In the genomic region with DNA sequence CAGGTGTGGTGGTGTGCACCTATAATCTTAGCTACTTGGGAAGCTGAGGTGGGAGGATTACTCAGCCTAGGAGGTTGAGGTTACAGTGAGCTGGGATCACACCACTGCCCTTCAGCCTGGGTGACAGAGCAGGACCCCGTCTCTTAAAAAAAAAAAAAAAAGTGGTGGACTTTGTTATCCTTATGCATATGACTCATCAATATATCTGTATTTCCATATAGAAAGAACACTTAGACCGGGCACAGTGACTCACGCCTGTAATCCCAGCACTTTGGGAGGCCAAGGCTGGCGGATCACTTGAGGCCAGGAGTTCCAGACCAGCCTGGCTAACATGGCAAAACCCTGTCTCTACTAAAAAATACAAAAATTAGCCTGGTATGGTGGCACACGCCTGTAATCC, we compare ENCODE assay signal across 14 cellular contexts. TPM values are rescaled to one million over a fixed set of nuclear protein-coding genes. Genes with fewer than 3 reads are reported as not detected.
DNase-seq lines count a peak whose midpoint lies in the region; ATAC-seq and TF ChIP-seq lines count a peak whose summit lies in the region.
"Not testable (repeated sequence)": the region's sequence is repeated elsewhere in the genome, so short reads cannot be mapped to it uniquely, and the experiment has no call there.
"Had no signal": no experiment of that assay in that cellular context is flagged by ENCODE, and none has a peak within 500 bp of the region (broad histone marks: within the 10 kb centered on the region; RNA-seq: fewer than 3 reads in every experiment).

No MANE protein-coding gene starts in this region.

- TF ChIP-seq CTCF in DOHH2 (IDR thresholded peaks at IDR 0.05; ENCODE audit: low read depth, low read length, poor library complexity, severe bottlenecking); Panc1 (IDR thresholded peaks at IDR 0.05); ascending aorta (IDR thresholded peaks at IDR 0.05); left ventricle myocardium inferior (IDR thresholded peaks at IDR 0.05; ENCODE audit: borderline replicate concordance): not testable (repeated sequence)

- POLR2A ChIA-PET in Panc1 (lab: Charles Lee): interaction anchor here (0.6 kb wide), 1 partner anchor 13 kb away, joined by 5 read pairs; no protein-coding TSS in a partner anchor
- POLR2A ChIA-PET in naive thymus-derived CD8-positive, alpha-beta T cell (lab: Charles Lee): interaction anchor here (1.4 to 4.9 kb wide), 4 partner anchors 10 to 14 kb away, joined by 5 to 49 read pairs (median 39); a partner anchor contains a TSS

- H3K36me3 ChIP-seq in DOHH2 (ENCODE audit: control insufficient read depth, low read length); Panc1 (ENCODE audit: control insufficient read depth, insufficient read depth, low read length); ascending aorta; left ventricle myocardium inferior: not testable (repeated sequence)

- H3K4me3 Mint-ChIP-seq in activated T-cell treated with anti-CD3 and anti-CD28 coated beads, Interleukin-2, amount 50 U/mL, for 24 hours: peak overlapping the region; percentile 56
- H3K4me3 Mint-ChIP-seq in naive thymus-derived CD8-positive, alpha-beta T cell: peak overlapping the region in 8 of 10 donors; percentile 44 to 90 (median 70)
- H3K4me3 Mint-ChIP-seq in stimulated activated naive CD8-positive, alpha-beta T cell treated with anti-CD3 and anti-CD28 coated beads, Interleukin-15, Interleukin-2, amounts not matched to agents 100 ng/mL and 50 ng/mL, for 24 hours: peak overlapping the region; percentile 63

- CTCF ChIA-PET in Panc1 (lab: Charles Lee): not testable (repeated sequence)

- H3K79me2 ChIP-seq in DOHH2 (ENCODE audit: control insufficient read depth, low read length): not testable (repeated sequence)

- not testable (repeated sequence) for ATAC-seq in Panc1; naive thymus-derived CD8-positive, alpha-beta T cell

- H3K27me3 Mint-ChIP-seq in activated T-cell treated with anti-CD3 and anti-CD28 coated beads, Interleukin-2, amount 50 U/mL, for 24 hours; naive thymus-derived CD8-positive, alpha-beta T cell; stimulated activated naive CD8-positive, alpha-beta T cell treated with anti-CD3 and anti-CD28 coated beads, Interleukin-15, Interleukin-2, amounts not matched to agents 100 ng/mL and 50 ng/mL, for 24 hours: not testable (repeated sequence)

- H3K4me1 ChIP-seq in DOHH2 (ENCODE audit: control insufficient read depth, low read length): peaks cover 57% of the 10 kb centered on the region
- peaks cover 13% of the 10 kb centered on the region for H3K4me1 ChIP-seq in Panc1 (ENCODE audit: control insufficient read depth, insufficient read depth, low read length)
- H3K4me1 ChIP-seq in ascending aorta: peaks cover 0 to 12% of the 10 kb centered on the region in 2 donors
- peaks cover 21% of the 10 kb centered on the region for H3K4me1 ChIP-seq in left ventricle myocardium inferior

- H3K9me3 Mint-ChIP-seq in activated T-cell treated with anti-CD3 and anti-CD28 coated beads, Interleukin-2, amount 50 U/mL, for 24 hours; naive thymus-derived CD8-positive, alpha-beta T cell; stimulated activated naive CD8-positive, alpha-beta T cell treated with anti-CD3 and anti-CD28 coated beads, Interleukin-15, Interleukin-2, amounts not matched to agents 100 ng/mL and 50 ng/mL, for 24 hours: not testable (repeated sequence)

- H4K20me1 ChIP-seq in DOHH2 (ENCODE audit: control insufficient read depth, insufficient read depth, low read depth, low read length): not testable (repeated sequence)

- H3K9me3 ChIP-seq in DOHH2 (ENCODE audit: control insufficient read depth, insufficient read depth, low read length); Panc1 (ENCODE audit: control insufficient read depth, insufficient read depth, low read depth, low read length); ascending aorta; left ventricle myocardium inferior (replicated peaks): not testable (repeated sequence)

- peak overlapping the region; percentile 36 for H3K27ac Mint-ChIP-seq in activated T-cell treated with anti-CD3 and anti-CD28 coated beads, Interleukin-2, amount 50 U/mL, for 24 hours
- H3K27ac Mint-ChIP-seq in naive thymus-derived CD8-positive, alpha-beta T cell: peak overlapping the region in 9 of 10 donors; percentile 41 to 98 (median 91)
- H3K27ac Mint-ChIP-seq in stimulated activated naive CD8-positive, alpha-beta T cell treated with anti-CD3 and anti-CD28 coated beads, Interleukin-15, Interleukin-2, amounts not matched to agents 100 ng/mL and 50 ng/mL, for 24 hours: peak overlapping the region; percentile 75

- not testable (repeated sequence) for DNase-seq in Panc1 (ENCODE audit: low read depth, low spot score); activated T-cell treated with anti-CD3 and anti-CD28 coated beads, Interleukin-2, amount 50 U/mL, for 24 hours; ascending aorta (ENCODE audit: low spot score in 2 of 2); left ventricle myocardium inferior; naive thymus-derived CD8-positive, alpha-beta T cell

- TSS peak; percentile 93 for BruUV-seq in Panc1 (replicated peaks; lab: Mats Ljungman, UMichigan)

- in situ Hi-C loops in Panc1 (cut with HindIII; ENCODE audit: low pct_unique_long_range_greater_than_20kb, low sequenced_read_pairs): not testable (repeated sequence)

- H3K4me3 ChIP-seq in DOHH2 (ENCODE audit: low read length); Panc1 (ENCODE audit: low read depth in 2 of 2, low read length in 2 of 2); ascending aorta; left ventricle myocardium inferior: not testable (repeated sequence)

- H3K4me1 Mint-ChIP-seq in activated T-cell treated with anti-CD3 and anti-CD28 coated beads, Interleukin-2, amount 50 U/mL, for 24 hours (ENCODE audit: low read depth): peaks cover 49% of the 10 kb centered on the region
- peaks cover 14 to 52% (median 38%) of the 10 kb centered on the region in 4 donors for H3K4me1 Mint-ChIP-seq in naive thymus-derived CD8-positive, alpha-beta T cell
- H3K4me1 Mint-ChIP-seq in stimulated activated naive CD8-positive, alpha-beta T cell treated with anti-CD3 and anti-CD28 coated beads, Interleukin-15, Interleukin-2, amounts not matched to agents 100 ng/mL and 50 ng/mL, for 24 hours (ENCODE audit: low read depth): peaks cover 57% of the 10 kb centered on the region

- not testable (repeated sequence) for H3K27me3 ChIP-seq in DOHH2 (ENCODE audit: control insufficient read depth, low read length); Panc1 (ENCODE audit: control insufficient read depth, insufficient read depth, low read length); ascending aorta; left ventricle myocardium inferior (ENCODE audit: low read depth)

- intact Hi-C loops in Panc1 (cut with micrococcal nuclease; ENCODE audit: unreplicated experiment); left ventricle myocardium inferior (cut with micrococcal nuclease): not testable (repeated sequence)
- intact Hi-C loops in ascending aorta (cut with DNase I): loop anchor here (2.0 kb wide), 1 partner anchor 25 kb away; no protein-coding TSS in a partner anchor

- H3K36me3 Mint-ChIP-seq in activated T-cell treated with anti-CD3 and anti-CD28 coated beads, Interleukin-2, amount 50 U/mL, for 24 hours (ENCODE audit: low read depth); naive thymus-derived CD8-positive, alpha-beta T cell; stimulated activated naive CD8-positive, alpha-beta T cell treated with anti-CD3 and anti-CD28 coated beads, Interleukin-15, Interleukin-2, amounts not matched to agents 100 ng/mL and 50 ng/mL, for 24 hours (ENCODE audit: low read depth): not testable (repeated sequence)

- peaks cover 31% of the 10 kb centered on the region for H3F3A ChIP-seq in DOHH2 (ENCODE audit: control insufficient read depth, insufficient read depth)

- peak overlapping the region; percentile 98 for H3K4me2 ChIP-seq in DOHH2 (ENCODE audit: low read length)

- H3K27ac ChIP-seq in DOHH2 (ENCODE audit: low read depth, low read length); Panc1 (ENCODE audit: low read length): not testable (repeated sequence)
- H3K27ac ChIP-seq in ascending aorta: peak overlapping the region; percentile 94 to 95
- peak overlapping the region; percentile 100 for H3K27ac ChIP-seq in left ventricle myocardium inferior (replicated peaks)

- H3K9me2 ChIP-seq in DOHH2 (replicated peaks; ENCODE audit: control insufficient read depth, low read length): not testable (repeated sequence)

RNA-seq across cellular contexts. Expression of a gene that starts 13.0 kb away (rescaled TPM):
- 466 TPM for total RNA-seq in Panc1 (2021; ENCODE audit: unreplicated experiment)
- polyA plus RNA-seq in Panc1 (2012; ENCODE audit: insufficient read length): 374 TPM
- total RNA-seq in ascending aorta: 101 TPM
- total RNA-seq in left ventricle myocardium inferior: 70.5 TPM
- total RNA-seq in naive thymus-derived CD8-positive, alpha-beta T cell: 100 to 1,000 TPM; 155 to 168 TPM
- polyA plus RNA-seq in naive thymus-derived CD8-positive, alpha-beta T cell: 100 to 1,000 TPM; 160 to 202 (median 174) TPM

RNA-seq across cellular contexts. Expression of a gene that starts 15.0 kb away (rescaled TPM):
- 7.6 TPM for total RNA-seq in Panc1 (2021; ENCODE audit: unreplicated experiment)
- polyA plus RNA-seq in Panc1 (2012; ENCODE audit: insufficient read length): 6.6 TPM
- total RNA-seq in ascending aorta: 3.9 TPM
- 2.2 TPM for total RNA-seq in left ventricle myocardium inferior
- total RNA-seq in naive thymus-derived CD8-positive, alpha-beta T cell: 1 to 10 TPM; 4.4 to 5.4 TPM
- polyA plus RNA-seq in naive thymus-derived CD8-positive, alpha-beta T cell: 1 to 10 TPM; 4.0 to 6.0 (median 5.1) TPM

RNA-seq across cellular contexts. Expression of a gene that starts 50.5 kb away (rescaled TPM):
- total RNA-seq in Panc1 (2021; ENCODE audit: unreplicated experiment) (not detected), ascending aorta (not detected), left ventricle myocardium inferior (not detected)
- not detected for polyA plus RNA-seq in Panc1 (2012; ENCODE audit: insufficient read length)
- total RNA-seq in naive thymus-derived CD8-positive, alpha-beta T cell: not detected
- not detected for polyA plus RNA-seq in naive thymus-derived CD8-positive, alpha-beta T cell
- total RNA-seq: cardiac septum, glomerular endothelial cell, left colon, mucosa of descending colon, omental fat pad, sciatic nerve had no signal
- polyA plus RNA-seq: esophagus had no signal

Comparison
In these comparisons a context has a peak if more than half of its experiments do, and no peak if none do; other contexts are left out.
1. H3K27ac Mint-ChIP-seq: peak in every context shown above with its lines; median percentile 91 in naive thymus-derived CD8-positive, alpha-beta T cell; 75 in stimulated activated naive CD8-positive, alpha-beta T cell treated with anti-CD3 and anti-CD28 coated beads, Interleukin-15, Interleukin-2, amounts not matched to agents 100 ng/mL and 50 ng/mL, for 24 hours; 36 in activated T-cell treated with anti-CD3 and anti-CD28 coated beads, Interleukin-2, amount 50 U/mL, for 24 hours.